Comparison of ENCODE assay signal across 19 cellular contexts in genomic region chr15:64274541-64274940, GRCh38.
DNase-seq lines count a peak whose midpoint lies in the region; ATAC-seq, FAIRE-seq and TF ChIP-seq lines count a peak whose summit lies in the region.
"Had no signal": no experiment of that assay in that cellular context is flagged by ENCODE, and none has a peak within 500 bp of the region (broad histone marks: within the 10 kb centered on the region; RNA-seq: fewer than 3 reads in every experiment).

No MANE protein-coding gene starts in this region.

- H3K27ac ChIP-seq in pancreas: no peak overlapping the region
- H3K27ac ChIP-seq: coronary artery, esophagus squamous epithelium, testis had no signal

- no peak overlapping the region for H3K4me3 Mint-ChIP-seq in immature natural killer cell
- H3K4me3 Mint-ChIP-seq: activated CD4-positive, alpha-beta T cell treated with anti-CD3 and anti-CD28 coated beads, Interleukin-2, amount 10 ng/mL, durations not matched to agents 7 days and 5 days; activated T-cell treated with anti-CD3 and anti-CD28 coated beads, Interleukin-2, amount 50 U/mL, for 72 hours; nephron had no signal

- FAIRE-seq in pancreas (lab: Jason Lieb, UNC): no peak
- FAIRE-seq: H1 had no signal

- peak overlapping the region in 2 of 6 donors; percentile 23 to 59 for H3K27ac Mint-ChIP-seq in immature natural killer cell
- H3K27ac Mint-ChIP-seq: activated T-cell treated with anti-CD3 and anti-CD28 coated beads, Interleukin-2, amount 50 U/mL, for 72 hours; nephron had no signal

- H3K9me3 ChIP-seq in pancreas: no peaks in the 10 kb centered on the region
- H3K9me3 ChIP-seq: esophagus squamous epithelium, testis had no signal

- intact Hi-C loops in Right ventricle myocardium superior (cut with DNase I) (no loop called here), cardiac septum (cut with DNase I) (no loop called here), pancreas (cut with DNase I) (no loop called here)

- H3K4me1 ChIP-seq in pancreas: no peaks in the 10 kb centered on the region
- H3K4me1 ChIP-seq: esophagus squamous epithelium had no signal

- no peaks in the 10 kb centered on the region for H3K9me3 Mint-ChIP-seq in immature natural killer cell
- H3K9me3 Mint-ChIP-seq: activated T-cell treated with anti-CD3 and anti-CD28 coated beads, Interleukin-2, amount 50 U/mL, for 72 hours; nephron had no signal

- no peaks in the 10 kb centered on the region for H3K27me3 Mint-ChIP-seq in immature natural killer cell (ENCODE audit: low read depth in 3 of 3)
- H3K27me3 Mint-ChIP-seq: activated CD4-positive, alpha-beta T cell treated with anti-CD3 and anti-CD28 coated beads, Interleukin-2, amount 10 ng/mL, durations not matched to agents 7 days and 5 days had no signal

- WGBS in pancreas, 2 donors: 70 to 87% methylated on average over 2 of the region's 2 CpGs

- peaks cover 13 to 27% of the 10 kb centered on the region in 2 donors for H3K4me1 Mint-ChIP-seq in immature natural killer cell
- H3K4me1 Mint-ChIP-seq: nephron had no signal

- TF ChIP-seq CTCF in pancreas (IDR thresholded peaks at IDR 0.05): no peak

- peaks cover 0 to 4% (median 0%) of the 10 kb centered on the region in 3 donors for H3K36me3 Mint-ChIP-seq in immature natural killer cell

- ATAC-seq in Right ventricle myocardium superior (ENCODE audit: poor library complexity): peak; percentile 56
- no peak for ATAC-seq in GM19455 (IDR thresholded peaks at IDR 0.05; ENCODE audit: unreplicated experiment)
- no peak for ATAC-seq in pancreas
- ATAC-seq: activated T-cell treated with anti-CD3 and anti-CD28 coated beads, Interleukin-2, amount 50 U/mL, for 72 hours; left lobe of liver had no signal

- no peak overlapping the region for H3K4me3 ChIP-seq in pancreas
- H3K4me3 ChIP-seq: coronary artery, esophagus squamous epithelium, testis had no signal

- H3K27me3 ChIP-seq in pancreas: no peaks in the 10 kb centered on the region
- H3K27me3 ChIP-seq: esophagus squamous epithelium, testis had no signal

- no peaks in the 10 kb centered on the region for H3K36me3 ChIP-seq in pancreas

- DNase-seq in Right ventricle myocardium superior (no peak), cardiac septum (ENCODE audit: low spot score) (no peak), NAMALWA (ENCODE audit: low spot score) (peak; percentile 11), cerebellar cortex (ENCODE audit: low spot score) (peak; percentile 22), superior temporal gyrus (ENCODE audit: extremely low spot score) (peak; percentile 67), immature natural killer cell (no peak), pancreas (no peak)
- DNase-seq: activated CD4-positive, alpha-beta T cell treated with anti-CD3 and anti-CD28 coated beads, Interleukin-2, amount 10 ng/mL, durations not matched to agents 7 days and 5 days; activated T-cell treated with anti-CD3 and anti-CD28 coated beads, Interleukin-2, amount 50 U/mL, for 72 hours; amygdala; esophagus squamous epithelium; retina; SHP77; testis had no signal

Comparison
In these comparisons a context has a peak if more than half of its experiments do, and no peak if none do; other contexts are left out.
1. DNase-seq: peak in NAMALWA (single experiment), cerebellar cortex (single experiment) and superior temporal gyrus (single experiment); none in Right ventricle myocardium superior (single experiment), cardiac septum (single experiment), immature natural killer cell (0 of 3) and pancreas (0 of 6).